ENCODE assay signal across 19 cellular contexts in genomic region chr6:53058388-53058890, GRCh38. TPM values are rescaled to one million over a fixed set of nuclear protein-coding genes. Genes with fewer than 3 reads are reported as not detected.
DNase-seq lines count a peak whose midpoint lies in the region; ATAC-seq and TF ChIP-seq lines count a peak whose summit lies in the region.
"Had no signal": no experiment of that assay in that cellular context is flagged by ENCODE, and none has a peak within 500 bp of the region (broad histone marks: within the 10 kb centered on the region; RNA-seq: fewer than 3 reads in every experiment).

No MANE protein-coding gene starts in this region.

- H3K4me1 Mint-ChIP-seq in T-helper 1 cell treated with Interleukin-12 subunit alpha and Interleukin-12 subunit beta and Interleukin-4 antibody, amounts not matched to agents 30 μg/mL and 1 μg/mL, for 36 hours (ENCODE audit: low read depth): peaks cover 42% of the 10 kb centered on the region
- H3K4me1 Mint-ChIP-seq in osteocyte (ENCODE audit: unreplicated experiment): peaks cover 38% of the 10 kb centered on the region

- no peak for TF ChIP-seq EP300 in esophagus muscularis mucosa (IDR thresholded peaks at IDR 0.05)

- no peak for ATAC-seq in HG03469 (IDR thresholded peaks at IDR 0.05; ENCODE audit: unreplicated experiment)

- WGBS in esophagus muscularis mucosa: 65% methylated on average over 4 of the region's 4 CpGs

- H3K4me3 Mint-ChIP-seq in T-helper 1 cell treated with Interleukin-12 subunit alpha and Interleukin-12 subunit beta and Interleukin-4 antibody, amounts not matched to agents 30 μg/mL and 1 μg/mL, for 36 hours: peak overlapping the region; percentile 5
- H3K4me3 Mint-ChIP-seq in osteocyte (ENCODE audit: unreplicated experiment): no peak overlapping the region
- H3K4me3 Mint-ChIP-seq: CD14-positive monocyte had no signal

- no peaks in the 10 kb centered on the region for H3K9me3 Mint-ChIP-seq in T-helper 1 cell treated with Interleukin-12 subunit alpha and Interleukin-12 subunit beta and Interleukin-4 antibody, amounts not matched to agents 30 μg/mL and 1 μg/mL, for 36 hours
- H3K9me3 Mint-ChIP-seq in osteocyte (ENCODE audit: unreplicated experiment): no peaks in the 10 kb centered on the region
- H3K9me3 Mint-ChIP-seq: activated T-helper 1 cell treated with anti-CD3 and anti-CD28 coated beads, Interleukin-12 subunit alpha, Interleukin-12 subunit beta, Interleukin-2, Interleukin-4 antibody, amounts not matched to agents 30 ng/mL and 10 ng/mL and 1 ng/mL, durations not matched to agents 14 hours and 24 hours and 36 hours; CD14-positive monocyte had no signal

- no peak overlapping the region for H3K4me3 ChIP-seq in Jurkat, Clone E6-1 (ENCODE audit: low read length)
- H3K4me3 ChIP-seq in esophagus muscularis mucosa (peak overlapping the region in 2 of 4 donors; percentile 6 to 96), skeletal muscle satellite cell (ENCODE audit: low read length) (no peak overlapping the region)
- H3K4me3 ChIP-seq: prostate gland, SJCRH30, testis had no signal

- peak overlapping the region in 3 of 4 donors; percentile 13 to 95 (median 91) for H3K27ac ChIP-seq in esophagus muscularis mucosa (replicated peaks in 1 of 4)
- H3K27ac ChIP-seq: prostate gland, SJCRH30 had no signal

- H3K36me3 Mint-ChIP-seq in T-helper 1 cell treated with Interleukin-12 subunit alpha and Interleukin-12 subunit beta and Interleukin-4 antibody, amounts not matched to agents 30 μg/mL and 1 μg/mL, for 36 hours (ENCODE audit: low read depth): peaks cover 6% of the 10 kb centered on the region
- peaks cover 3% of the 10 kb centered on the region for H3K36me3 Mint-ChIP-seq in osteocyte (ENCODE audit: unreplicated experiment)

- TF ChIP-seq POLR2A in esophagus muscularis mucosa (IDR thresholded peaks at IDR 0.05; ENCODE audit: low read depth): no peak

- H3K9me3 ChIP-seq in esophagus muscularis mucosa (no peaks in the 10 kb centered on the region), skeletal muscle satellite cell (replicated peaks; ENCODE audit: low read length) (no peaks in the 10 kb centered on the region)
- H3K9me3 ChIP-seq: prostate gland, SJCRH30, testis had no signal

- DNase-seq in T-helper 1 cell: no peak
- peak; percentile 86 for DNase-seq in Jurkat, Clone E6-1 (ENCODE audit: low read depth, low spot score)
- DNase-seq in esophagus muscularis mucosa (ENCODE audit: extremely low spot score): no peak
- DNase-seq in osteocyte (ENCODE audit: extremely low spot score, unreplicated experiment): no peak
- no peak for DNase-seq in GM20000 (ENCODE audit: low spot score)
- DNase-seq: 8988T; activated CD4-positive, alpha-beta T cell treated with anti-CD3 and anti-CD28 coated beads, Interleukin-2, amount 50 U/mL, for 48 hours; dermis blood vessel endothelial cell; hippocampal formation; NCI-H1694; NCI-H446 treated with DMSO at 0.1 percent for 48 hours; SJCRH30; testis had no signal

- H3K4me1 ChIP-seq in esophagus muscularis mucosa (peaks cover 59 to 71% (median 70%) of the 10 kb centered on the region in 4 donors), skeletal muscle satellite cell (ENCODE audit: control insufficient read depth, insufficient read depth, low read length) (peaks cover 26% of the 10 kb centered on the region)
- H3K4me1 ChIP-seq: SJCRH30 had no signal

- H3K9ac ChIP-seq in skeletal muscle satellite cell (ENCODE audit: low read depth, low read length): no peak overlapping the region

- H3K27me3 ChIP-seq in esophagus muscularis mucosa: no peaks in the 10 kb centered on the region
- H3K27me3 ChIP-seq in skeletal muscle satellite cell (ENCODE audit: control insufficient read depth, insufficient read depth, low read length): no peaks in the 10 kb centered on the region
- H3K27me3 ChIP-seq: SJCRH30, testis had no signal

- no peaks in the 10 kb centered on the region for H3K27me3 Mint-ChIP-seq in T-helper 1 cell treated with Interleukin-12 subunit alpha and Interleukin-12 subunit beta and Interleukin-4 antibody, amounts not matched to agents 30 μg/mL and 1 μg/mL, for 36 hours (ENCODE audit: low read depth)
- no peaks in the 10 kb centered on the region for H3K27me3 Mint-ChIP-seq in osteocyte (ENCODE audit: unreplicated experiment)

- no peak overlapping the region for H3K27ac Mint-ChIP-seq in T-helper 1 cell treated with Interleukin-12 subunit alpha and Interleukin-12 subunit beta and Interleukin-4 antibody, amounts not matched to agents 30 μg/mL and 1 μg/mL, for 36 hours
- H3K27ac Mint-ChIP-seq in osteocyte (ENCODE audit: unreplicated experiment): no peak overlapping the region
- H3K27ac Mint-ChIP-seq: activated T-helper 1 cell treated with anti-CD3 and anti-CD28 coated beads, Interleukin-12 subunit alpha, Interleukin-12 subunit beta, Interleukin-2, Interleukin-4 antibody, amounts not matched to agents 30 ng/mL and 10 ng/mL and 1 ng/mL, durations not matched to agents 14 hours and 24 hours and 36 hours; CD14-positive monocyte had no signal

- TF ChIP-seq CTCF in esophagus muscularis mucosa (IDR thresholded peaks at IDR 0.05): no peak
- TF ChIP-seq CTCF in osteocyte (IDR thresholded peaks at IDR 0.05): no peak
- no peak for TF ChIP-seq CTCF in GM20000 (IDR thresholded peaks at IDR 0.05; ENCODE audit: extremely low read depth, missing control alignments)

- H3K36me3 ChIP-seq in esophagus muscularis mucosa: peaks cover 0 to 3% (median 0%) of the 10 kb centered on the region in 4 donors
- peaks cover 5% of the 10 kb centered on the region for H3K36me3 ChIP-seq in skeletal muscle satellite cell (ENCODE audit: insufficient read depth, low read length)
- H3K36me3 ChIP-seq: prostate gland, SJCRH30 had no signal

- intact Hi-C loops in esophagus muscularis mucosa (cut with DNase I): no loop called here

- H3K4me2 ChIP-seq in skeletal muscle satellite cell (ENCODE audit: low read length): peak overlapping the region; percentile 98

RNA-seq across cellular contexts. Expression of gene CILK1, which starts 3.2 kb away (rescaled TPM):
- polyA plus RNA-seq in Jurkat, Clone E6-1 (2012; ENCODE audit: insufficient read depth, insufficient read length): 2.9 TPM
- total RNA-seq in esophagus muscularis mucosa (10 to 100 TPM; 19.9 to 30.0 (median 24.4) TPM), osteocyte (14.7 and 15.0 TPM in 2 replicates)
- total RNA-seq in skeletal muscle satellite cell (2012; rRNA removed): 6.1 TPM in 2 replicates

RNA-seq across cellular contexts. Expression of gene FBXO9, which starts 6.8 kb away (rescaled TPM):
- 54.3 TPM for polyA plus RNA-seq in Jurkat, Clone E6-1 (2012; ENCODE audit: insufficient read depth, insufficient read length)
- 10 to 100 TPM; 58.5 to 95.5 (median 73.1) TPM for total RNA-seq in esophagus muscularis mucosa
- total RNA-seq in skeletal muscle satellite cell (2012; rRNA removed): 39.5 and 41.1 TPM in 2 replicates
- 74.8 and 79.9 TPM in 2 replicates for total RNA-seq in osteocyte
